In genomic region chr14:22829661-22830328, GRCh38 we compare ENCODE assay signal across 8 cellular contexts. TPM values are rescaled to one million over a fixed set of nuclear protein-coding genes. Genes with fewer than 3 reads are reported as not detected.
DNase-seq lines count a peak whose midpoint lies in the region; ATAC-seq and TF ChIP-seq lines count a peak whose summit lies in the region.

Gene MRPL52 (plus strand): TSS chr14:22829887. CDS start chr14:22829913, 26 bp downstream.

- H3K36me3 Mint-ChIP-seq in CD14-positive monocyte, result peaks cover 28 to 29% of the 10 kb centered on the region in 2 donors
- H3K36me3 Mint-ChIP-seq in activated CD4-positive, alpha-beta memory T cell treated with anti-CD3 and anti-CD28 coated beads for 36 hours, result peaks cover 26% of the 10 kb centered on the region

- H3K36me3 ChIP-seq in duodenal mucosa (ENCODE audit: control insufficient read depth in 1 of 2, insufficient read depth in 2 of 2, low read length in 2 of 2) (peaks cover 4 to 13% of the 10 kb centered on the region in 2 donors), lower lobe of right lung (peaks cover 20% of the 10 kb centered on the region)

- peak within 1 kb of the TSS; percentile 89 to 99 for H3K4me3 ChIP-seq in duodenal mucosa (ENCODE audit: low read depth in 1 of 2, low read length in 2 of 2)
- H3K4me3 ChIP-seq in lower lobe of right lung, result peak within 1 kb of the TSS; percentile 98

- H3K27ac ChIP-seq in duodenal mucosa (ENCODE audit: low read depth, low read length), result peak within 1 kb of the TSS; percentile 68
- H3K27ac ChIP-seq in lower lobe of right lung, result peak within 1 kb of the TSS; percentile 86

- ATAC-seq in GM19372 (IDR thresholded peaks at IDR 0.05; ENCODE audit: low read depth, unreplicated experiment) (peak; percentile 93), HG03558 (IDR thresholded peaks at IDR 0.05; ENCODE audit: extremely low read depth, unreplicated experiment) (peak; percentile 49), lower lobe of right lung (peak; percentile 95 to 99)

- intact Hi-C loops in CD14-positive monocyte (cut with micrococcal nuclease), result no loop called here
- intact Hi-C loops in activated CD4-positive, alpha-beta memory T cell treated with anti-CD3 and anti-CD28 coated beads for 36 hours (cut with micrococcal nuclease), result loop anchor here (1.0 to 2.0 kb wide), 3 partner anchors 42 to 273 kb away; partner anchors contain the start of genes LRP10 and OXA1L
- intact Hi-C loops in lower lobe of right lung (cut with DNase I), result no loop called here

- CTCF ChIA-PET in activated CD4-positive, alpha-beta memory T cell treated with anti-CD3 and anti-CD28 coated beads for 36 hours (lab: Charles Lee), result interaction anchor here (0.5 to 14.0 kb wide), 14 partner anchors 9 to 916 kb away, joined by 3 to 228 read pairs (median 4); partner anchors contain the start of genes AJUBA, LRP10 and OXA1L

- H3K9me3 Mint-ChIP-seq in CD14-positive monocyte, result peaks cover 0 to 7% (median 0%) of the 10 kb centered on the region in 7 donors
- H3K9me3 Mint-ChIP-seq in activated CD4-positive, alpha-beta memory T cell treated with anti-CD3 and anti-CD28 coated beads for 36 hours, result no peaks in the 10 kb centered on the region

- H3K27me3 Mint-ChIP-seq in CD14-positive monocyte (ENCODE audit: low read depth in 3 of 3), result peaks cover 2 to 6% (median 3%) of the 10 kb centered on the region in 3 donors
- peaks cover 2% of the 10 kb centered on the region for H3K27me3 Mint-ChIP-seq in activated CD4-positive, alpha-beta memory T cell treated with anti-CD3 and anti-CD28 coated beads for 36 hours

- peak within 1 kb of the TSS; percentile 89 to 96 (median 94) for H3K27ac Mint-ChIP-seq in CD14-positive monocyte
- H3K27ac Mint-ChIP-seq in activated CD4-positive, alpha-beta memory T cell treated with anti-CD3 and anti-CD28 coated beads for 36 hours, result peak within 1 kb of the TSS; percentile 95

- H3K9me3 ChIP-seq in duodenal mucosa (ENCODE audit: control insufficient read depth in 1 of 2, low read length in 2 of 2) (no peaks in the 10 kb centered on the region), lower lobe of right lung (no peaks in the 10 kb centered on the region)

- H3K27me3 ChIP-seq in duodenal mucosa (ENCODE audit: control insufficient read depth in 1 of 2, insufficient read depth in 2 of 2, low read length in 2 of 2) (no peaks in the 10 kb centered on the region), lower lobe of right lung (ENCODE audit: low read depth) (no peaks in the 10 kb centered on the region)

- H3K4me1 Mint-ChIP-seq in CD14-positive monocyte, result peaks cover 19% of the 10 kb centered on the region
- H3K4me1 Mint-ChIP-seq in activated CD4-positive, alpha-beta memory T cell treated with anti-CD3 and anti-CD28 coated beads for 36 hours (ENCODE audit: low read depth), result peaks cover 26% of the 10 kb centered on the region

- H3K4me1 ChIP-seq in duodenal mucosa (ENCODE audit: control insufficient read depth in 1 of 2, insufficient read depth in 2 of 2, low read length in 2 of 2) (peaks cover 10 to 14% of the 10 kb centered on the region in 2 donors), lower lobe of right lung (peaks cover 17% of the 10 kb centered on the region)

- no peak for TF ChIP-seq CTCF in CD14-positive monocyte (IDR thresholded peaks at IDR 0.05)
- no peak for TF ChIP-seq CTCF in lower lobe of right lung (IDR thresholded peaks at IDR 0.05)

- H3K9ac ChIP-seq in duodenal mucosa (ENCODE audit: low read depth in 1 of 2, low read length in 2 of 2), result peak within 1 kb of the TSS; percentile 89 to 94

- peak; percentile 88 for DNase-seq in CD14-positive monocyte (ENCODE audit: low spot score)
- DNase-seq in NCI-H774 (lab: John Stamatoyannopoulos, UW), result peak; percentile 88
- peak; percentile 94 for DNase-seq in activated CD4-positive, alpha-beta memory T cell treated with anti-CD3 and anti-CD28 coated beads for 36 hours
- DNase-seq in lower lobe of right lung, result peak; percentile 94
- peak; percentile 82 to 89 (median 84) for DNase-seq in stimulated activated CD4-positive, alpha-beta T cell treated with anti-CD3 and anti-CD28 coated beads, TNF-alpha, amount 100 ng/mL, for 24 hours (ENCODE audit: low read depth in 3 of 3)

- POLR2A ChIA-PET in activated CD4-positive, alpha-beta memory T cell treated with anti-CD3 and anti-CD28 coated beads for 36 hours (lab: Charles Lee), result interaction anchor here (0.7 to 2.5 kb wide), 11 partner anchors 9 to 272 kb away, joined by 3 to 15 read pairs (median 3); partner anchors contain the start of genes DAD1, LRP10, OXA1L and PRMT5

- peak within 1 kb of the TSS; percentile 90 to 96 for H3K4me3 Mint-ChIP-seq in CD14-positive monocyte
- H3K4me3 Mint-ChIP-seq in activated CD4-positive, alpha-beta memory T cell treated with anti-CD3 and anti-CD28 coated beads for 36 hours, result peak within 1 kb of the TSS; percentile 95

RNA-seq across cellular contexts. Expression of gene MRPL52, which starts in this region (rescaled TPM):
- polyA plus RNA-seq in CD14-positive monocyte, result 100 to 1,000 TPM; 130 to 164 TPM
- 100 to 1,000 TPM; 152 to 156 TPM for total RNA-seq in activated CD4-positive, alpha-beta memory T cell treated with anti-CD3 and anti-CD28 coated beads for 36 hours
- total RNA-seq in lower lobe of right lung, result 65.2 TPM

Comparison
In these comparisons a context has a peak if more than half of its experiments do, and no peak if none do; other contexts are left out.
1. Peak in every context shown above with its lines: DNase-seq, ATAC-seq, H3K4me3 ChIP-seq and H3K27ac ChIP-seq.